In the genomic region with DNA sequence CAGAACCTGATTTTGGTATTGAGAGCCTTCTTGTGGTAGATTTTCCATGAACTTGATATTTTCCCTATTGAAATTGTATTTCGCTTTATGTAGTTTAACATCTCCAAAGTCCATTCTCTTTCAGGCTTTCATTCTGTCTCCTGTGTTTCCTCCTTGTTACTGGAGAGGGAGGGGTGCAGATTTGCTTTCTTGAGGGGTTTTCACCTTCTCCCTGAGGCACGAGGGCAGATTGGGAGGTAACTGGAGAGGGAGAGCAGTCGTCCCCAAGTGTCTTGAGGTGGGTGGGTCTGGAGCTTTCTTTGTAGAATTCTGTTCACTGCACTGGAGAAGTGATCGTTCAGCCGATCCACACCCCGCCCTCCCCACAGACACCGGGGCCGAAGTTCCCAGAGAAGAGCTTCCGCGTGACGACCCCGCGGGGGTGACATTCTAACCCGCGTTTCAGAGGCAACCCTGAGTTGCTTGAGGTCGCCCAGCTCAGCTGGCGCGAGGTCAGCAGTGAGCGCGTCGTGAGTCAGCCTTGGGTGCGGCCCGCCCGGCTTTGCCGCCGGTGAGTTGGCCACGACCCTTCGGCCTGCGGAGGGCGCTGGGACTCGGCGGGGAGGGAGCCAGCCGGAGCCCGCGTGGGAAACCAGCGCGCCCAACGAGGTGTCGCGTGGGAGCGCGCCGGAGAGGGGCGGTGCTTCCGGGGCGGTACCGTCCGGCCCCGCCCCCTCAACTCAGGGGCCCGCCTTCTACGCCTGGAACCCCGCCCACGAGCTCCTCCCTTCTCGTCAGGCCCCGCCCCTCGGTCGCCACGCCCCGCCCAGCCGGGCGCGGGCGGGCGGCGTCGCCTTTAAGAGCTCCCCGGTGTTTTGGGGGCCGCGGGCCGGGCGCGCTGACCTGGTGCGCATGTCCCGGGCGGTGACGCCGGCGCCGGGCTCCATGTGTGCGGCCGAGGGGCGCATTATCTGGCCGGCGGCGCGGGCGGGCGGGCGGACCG, we compare ENCODE assay signal across 8 cellular contexts. TPM values are rescaled to one million over a fixed set of nuclear protein-coding genes. Genes with fewer than 3 reads are reported as not detected.
DNase-seq lines count a peak whose midpoint lies in the region; ATAC-seq and TF ChIP-seq lines count a peak whose summit lies in the region.

A gene with protein sequence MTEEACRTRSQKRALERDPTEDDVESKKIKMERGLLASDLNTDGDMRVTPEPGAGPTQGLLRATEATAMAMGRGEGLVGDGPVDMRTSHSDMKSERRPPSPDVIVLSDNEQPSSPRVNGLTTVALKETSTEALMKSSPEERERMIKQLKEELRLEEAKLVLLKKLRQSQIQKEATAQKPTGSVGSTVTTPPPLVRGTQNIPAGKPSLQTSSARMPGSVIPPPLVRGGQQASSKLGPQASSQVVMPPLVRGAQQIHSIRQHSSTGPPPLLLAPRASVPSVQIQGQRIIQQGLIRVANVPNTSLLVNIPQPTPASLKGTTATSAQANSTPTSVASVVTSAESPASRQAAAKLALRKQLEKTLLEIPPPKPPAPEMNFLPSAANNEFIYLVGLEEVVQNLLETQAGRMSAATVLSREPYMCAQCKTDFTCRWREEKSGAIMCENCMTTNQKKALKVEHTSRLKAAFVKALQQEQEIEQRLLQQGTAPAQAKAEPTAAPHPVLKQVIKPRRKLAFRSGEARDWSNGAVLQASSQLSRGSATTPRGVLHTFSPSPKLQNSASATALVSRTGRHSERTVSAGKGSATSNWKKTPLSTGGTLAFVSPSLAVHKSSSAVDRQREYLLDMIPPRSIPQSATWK (plus strand): TSS at position 797 of the 982 bp plus-strand sequence. CDS start 59,671 bp downstream, outside the sequence.

- POLR2A ChIA-PET in naive thymus-derived CD8-positive, alpha-beta T cell (lab: Charles Lee), result interaction anchor here (0.6 to 4.6 kb wide), 26 partner anchors 10 to 412 kb away, joined by 3 to 52 read pairs (median 5); a partner anchor contains a TSS

- no peaks in the 10 kb centered on the region for H3K36me3 Mint-ChIP-seq in naive thymus-derived CD8-positive, alpha-beta T cell
- peaks cover 4 to 8% of the 10 kb centered on the region in 2 donors for H3K36me3 Mint-ChIP-seq in stimulated activated naive B cell treated with anti-CD40 and anti-IgM and Interleukin-4, amounts not matched to agents 10 μg/mL and 1 μg/mL and 100 μg/mL, for 72 hours

- H3K27me3 Mint-ChIP-seq in naive thymus-derived CD8-positive, alpha-beta T cell, result no peaks in the 10 kb centered on the region
- no peaks in the 10 kb centered on the region for H3K27me3 Mint-ChIP-seq in stimulated activated naive B cell treated with anti-CD40 and anti-IgM and Interleukin-4, amounts not matched to agents 10 μg/mL and 1 μg/mL and 100 μg/mL, for 72 hours

- peak; percentile 17; the same call in 1 of the 2 replicates for TF ChIP-seq RAD21 in Ishikawa (IDR thresholded peaks at IDR 0.05; ENCODE audit: low read depth)

- H3K27ac Mint-ChIP-seq in naive thymus-derived CD8-positive, alpha-beta T cell, result peak within 1 kb of the TSS; percentile 83 to 97 (median 94)
- H3K27ac Mint-ChIP-seq in stimulated activated naive B cell treated with anti-CD40 and anti-IgM and Interleukin-4, amounts not matched to agents 10 μg/mL and 1 μg/mL and 100 μg/mL, for 72 hours, result peak within 1 kb of the TSS; percentile 97

- ATAC-seq in GM21576 (IDR thresholded peaks at IDR 0.05; ENCODE audit: unreplicated experiment), result peak; percentile 61
- peak; percentile 79 to 80 for ATAC-seq in naive thymus-derived CD8-positive, alpha-beta T cell
- ATAC-seq in stimulated activated naive B cell treated with anti-CD40 and anti-IgM and Interleukin-4, amounts not matched to agents 10 μg/mL and 1 μg/mL and 100 μg/mL, for 72 hours (replicated peaks), result peak; percentile 88 to 89

- H3K4me1 Mint-ChIP-seq in naive thymus-derived CD8-positive, alpha-beta T cell, result peaks cover 37 to 72% (median 64%) of the 10 kb centered on the region in 4 donors
- peaks cover 37 to 73% of the 10 kb centered on the region in 2 donors for H3K4me1 Mint-ChIP-seq in stimulated activated naive B cell treated with anti-CD40 and anti-IgM and Interleukin-4, amounts not matched to agents 10 μg/mL and 1 μg/mL and 100 μg/mL, for 72 hours

- no peaks in the 10 kb centered on the region for H3K9me3 Mint-ChIP-seq in naive thymus-derived CD8-positive, alpha-beta T cell
- H3K9me3 Mint-ChIP-seq in stimulated activated naive B cell treated with anti-CD40 and anti-IgM and Interleukin-4, amounts not matched to agents 10 μg/mL and 1 μg/mL and 100 μg/mL, for 72 hours, result no peaks in the 10 kb centered on the region

- peak within 1 kb of the TSS; percentile 90 to 98 (median 94) for H3K4me3 Mint-ChIP-seq in naive thymus-derived CD8-positive, alpha-beta T cell
- H3K4me3 Mint-ChIP-seq in stimulated activated naive B cell treated with anti-CD40 and anti-IgM and Interleukin-4, amounts not matched to agents 10 μg/mL and 1 μg/mL and 100 μg/mL, for 72 hours, result peak within 1 kb of the TSS; percentile 98 to 99

- peak; percentile 37 for DNase-seq in DMS79 (lab: John Stamatoyannopoulos, UW)
- DNase-seq in RKO (ENCODE audit: low spot score), result peak; percentile 95
- peak; percentile 84 to 91 for DNase-seq in activated T-helper 1 cell treated with anti-CD3 and anti-CD28 coated beads, Interleukin-2, amount 50 U/mL, for 16 hours (ENCODE audit: low read depth in 1 of 2, low spot score in 1 of 2)
- peak; percentile 90 for DNase-seq in fibroblast of gingiva (ENCODE audit: low read depth)
- DNase-seq in naive thymus-derived CD8-positive, alpha-beta T cell, result peak; percentile 82 to 95 (median 92)
- DNase-seq in stimulated activated naive B cell treated with anti-CD40 and anti-IgM and Interleukin-4, amounts not matched to agents 10 μg/mL and 1 μg/mL and 100 μg/mL, for 72 hours, result peak; percentile 88

- no peak for TF ChIP-seq EP300 in Ishikawa (IDR thresholded peaks at IDR 0.05; ENCODE audit: borderline replicate concordance)

TF ChIP-seq in Ishikawa, 13 proteins besides CTCF, POLR2A, EP300 and RAD21:
- TF ChIP-seq CREB1 (IDR thresholded peaks at IDR 0.05; ENCODE audit: low read depth) (no peak; the same call in 1 of the 2 replicates), FOXM1 (IDR thresholded peaks at IDR 0.05; ENCODE audit: borderline replicate concordance, low read depth) (0 out of 2 replicates have a peak, but pooled peaks have one; percentile 19), ZBTB7A (IDR thresholded peaks at IDR 0.05; ENCODE audit: low read depth) (no peak), EGR1 (IDR thresholded peaks at IDR 0.05) (peak; percentile 48; the same call in 1 of the 2 replicates), TCF12 (IDR thresholded peaks at IDR 0.05; ENCODE audit: low read depth) (peak; percentile 70; the same call in 1 of the 2 replicates), NFIC (IDR thresholded peaks at IDR 0.05) (peak; percentile 46; the same call in 1 of the 2 replicates)
- TF ChIP-seq, protein P1, sequence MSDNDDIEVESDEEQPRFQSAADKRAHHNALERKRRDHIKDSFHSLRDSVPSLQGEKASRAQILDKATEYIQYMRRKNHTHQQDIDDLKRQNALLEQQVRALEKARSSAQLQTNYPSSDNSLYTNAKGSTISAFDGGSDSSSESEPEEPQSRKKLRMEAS (IDR thresholded peaks at IDR 0.05), result peak; percentile 99

RNA-seq across cellular contexts. Expression of the gene that starts here (rescaled TPM):
- 100 to 1,000 TPM; 101 to 107 TPM for total RNA-seq in naive thymus-derived CD8-positive, alpha-beta T cell
- 10 to 100 TPM; 14.5 to 35.1 (median 20.2) TPM for polyA plus RNA-seq in naive thymus-derived CD8-positive, alpha-beta T cell

Comparison
In these comparisons a context has a peak if more than half of its experiments do, and no peak if none do; other contexts are left out.
1. Peak in every context shown above with its lines: DNase-seq and ATAC-seq.
2. DNase-seq: peak in every context shown above with its lines; median percentile 95 in RKO; 92 in naive thymus-derived CD8-positive, alpha-beta T cell; 90 in fibroblast of gingiva; 88 in stimulated activated naive B cell treated with anti-CD40 and anti-IgM and Interleukin-4, amounts not matched to agents 10 μg/mL and 1 μg/mL and 100 μg/mL, for 72 hours; 88 in activated T-helper 1 cell treated with anti-CD3 and anti-CD28 coated beads, Interleukin-2, amount 50 U/mL, for 16 hours; 37 in DMS79.